15 cellular contexts compared by ENCODE assay signal in genomic region chr20:59630526-59630925, GRCh38. TPM values are rescaled to one million over a fixed set of nuclear protein-coding genes. Genes with fewer than 3 reads are reported as not detected.
"Had no signal": no experiment of that assay in that cellular context is flagged by ENCODE, and none has a peak within 500 bp of the region (broad histone marks: within the 10 kb centered on the region; RNA-seq: fewer than 3 reads in every experiment).

No MANE protein-coding gene starts in this region.

- H3K27ac ChIP-seq: esophagus squamous epithelium, gastroesophageal sphincter, right atrium auricular region, thoracic aorta, transverse colon had no signal

- DNase-seq: esophagus squamous epithelium; foreskin fibroblast; glutamatergic neuron; immature natural killer cell; kidney; left colon; mucosa of descending colon; naive thymus-derived CD8-positive, alpha-beta T cell; posterior cingulate gyrus; stimulated activated CD4-positive, alpha-beta T cell treated with anti-CD3 and anti-CD28 coated beads, Interleukin-4, amount 100 ng/mL, for 24 hours; transverse colon had no signal

RNA-seq across cellular contexts. Expression of gene PHACTR3, which starts 26.2 kb away (rescaled TPM):
- total RNA-seq: naive thymus-derived CD8-positive, alpha-beta T cell; osteocyte; thoracic aorta had no signal
